ENCODE assay signal across 23 cellular contexts in the genomic region with DNA sequence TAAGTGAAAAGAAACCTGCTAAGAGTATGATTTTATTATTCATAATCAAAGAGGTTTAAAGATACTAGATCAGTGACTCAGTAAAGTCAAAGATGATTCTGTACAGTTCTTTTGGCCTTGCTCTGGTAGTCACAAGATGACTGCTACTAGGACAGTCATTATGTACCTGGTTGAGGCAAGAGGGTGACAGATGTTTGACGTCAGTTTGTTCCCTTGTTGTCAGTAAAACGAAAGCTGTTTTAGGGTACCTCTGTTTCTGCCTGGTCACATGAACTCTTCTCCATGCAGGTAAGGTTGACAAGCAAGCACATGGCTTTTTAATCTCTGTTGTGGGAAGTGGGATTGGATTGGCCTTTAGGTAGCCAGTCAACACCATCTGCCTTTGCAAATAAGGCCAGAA.
A peak's percentile ranks its signal among the peaks of the same experiment; 100 is the strongest.
DNase-seq lines count a peak whose midpoint lies in the region; ATAC-seq and TF ChIP-seq lines count a peak whose summit lies in the region.
"Had no signal": no experiment of that assay in that cellular context is flagged by ENCODE, and none has a peak within 500 bp of the region (broad histone marks: within the 10 kb centered on the region; RNA-seq: fewer than 3 reads in every experiment).

No MANE protein-coding gene starts in this region.

- H3K4me1 Mint-ChIP-seq in stimulated activated naive CD8-positive, alpha-beta T cell treated with anti-CD3 and anti-CD28 coated beads, Interleukin-15, amount 100 ng/mL, for 72 hours: no peaks in the 10 kb centered on the region
- H3K4me1 Mint-ChIP-seq in stimulated activated effector memory CD8-positive, alpha-beta T cell treated with anti-CD3 and anti-CD28 coated beads, Interleukin-12 subunit alpha, Interleukin-12 subunit beta, amount 100 ng/mL, for 72 hours: peaks cover 8% of the 10 kb centered on the region
- H3K4me1 Mint-ChIP-seq: IgD-negative memory B cell had no signal

- H3K9me3 ChIP-seq in SK-N-MC (ENCODE audit: low read depth, low read length) (no peaks in the 10 kb centered on the region), gastroesophageal sphincter (no peaks in the 10 kb centered on the region)
- H3K9me3 ChIP-seq: BE2C, SJCRH30 had no signal

- no peaks in the 10 kb centered on the region for H3K27me3 ChIP-seq in gastroesophageal sphincter
- H3K27me3 ChIP-seq: BE2C, SJCRH30 had no signal

- no peaks in the 10 kb centered on the region for H3K4me1 ChIP-seq in gastroesophageal sphincter
- H3K4me1 ChIP-seq: SJCRH30 had no signal

- 86 to 94% methylated on average over 2 of the region's 2 CpGs for WGBS in gastroesophageal sphincter (ENCODE audit: low coverage in 1 of 2), 2 donors

- H3K4me3 Mint-ChIP-seq in stimulated activated naive CD8-positive, alpha-beta T cell treated with anti-CD3 and anti-CD28 coated beads, Interleukin-15, amount 100 ng/mL, for 72 hours: no peak overlapping the region
- no peak overlapping the region for H3K4me3 Mint-ChIP-seq in stimulated activated effector memory CD8-positive, alpha-beta T cell treated with anti-CD3 and anti-CD28 coated beads, Interleukin-12 subunit alpha, Interleukin-12 subunit beta, amount 100 ng/mL, for 72 hours
- H3K4me3 Mint-ChIP-seq: CD4-positive, alpha-beta T cell; HFFc6; IgD-negative memory B cell had no signal

- H3K36me3 Mint-ChIP-seq in stimulated activated effector memory CD8-positive, alpha-beta T cell treated with anti-CD3 and anti-CD28 coated beads, Interleukin-12 subunit alpha, Interleukin-12 subunit beta, amount 100 ng/mL, for 72 hours: no peaks in the 10 kb centered on the region

- DNase-seq in NCI-H82 (lab: John Stamatoyannopoulos, UW) (peak; percentile 9), NCI-H82 treated with DMSO at 0.1 percent for 48 hours (lab: John Stamatoyannopoulos, UW; ENCODE audit: unreplicated experiment) (no peak), SK-N-MC (ENCODE audit: low read depth, low spot score) (no peak), midbrain (lab: John Stamatoyannopoulos, UW) (no peak)
- DNase-seq in stimulated activated naive CD8-positive, alpha-beta T cell treated with anti-CD3 and anti-CD28 coated beads, Interleukin-15, amount 100 ng/mL, for 72 hours: no peak
- no peak for DNase-seq in stimulated activated naive CD8-positive, alpha-beta T cell treated with anti-CD3 and anti-CD28 coated beads, Interleukin-15, Interleukin-2, amounts not matched to agents 100 U/mL and 50 U/mL, for 24 hours
- peak in 1 of 2 donors; percentile 51 for DNase-seq in stimulated activated effector memory CD8-positive, alpha-beta T cell treated with anti-CD3 and anti-CD28 coated beads, Interleukin-12 subunit alpha, Interleukin-12 subunit beta, amount 100 ng/mL, for 72 hours (ENCODE audit: low spot score in 2 of 2)
- DNase-seq: 8988T; BE2C; CD4-positive, alpha-beta T cell; DMS53; HFFc6; Kasumi-1; MM.1S; NCI-H1092 treated with DMSO at 0.1 percent for 48 hours; NCI-H1694; NCI-H446; NCI-H69; OCI-M1; SJCRH30 had no signal

- H3K27me3 Mint-ChIP-seq in stimulated activated naive CD8-positive, alpha-beta T cell treated with anti-CD3 and anti-CD28 coated beads, Interleukin-15, amount 100 ng/mL, for 72 hours: no peaks in the 10 kb centered on the region
- H3K27me3 Mint-ChIP-seq: CD4-positive, alpha-beta T cell; IgD-negative memory B cell had no signal

- TF ChIP-seq CTCF in gastroesophageal sphincter (IDR thresholded peaks at IDR 0.05): no peak

- peak overlapping the region; percentile 9 for H3K4me3 ChIP-seq in SK-N-MC
- no peak overlapping the region for H3K4me3 ChIP-seq in gastroesophageal sphincter
- H3K4me3 ChIP-seq: SJCRH30 had no signal

- TF ChIP-seq EP300 in gastroesophageal sphincter (IDR thresholded peaks at IDR 0.05): no peak

- H3K36me3 ChIP-seq in SK-N-MC (ENCODE audit: insufficient read depth, low read length) (no peaks in the 10 kb centered on the region), gastroesophageal sphincter (no peaks in the 10 kb centered on the region)
- H3K36me3 ChIP-seq: BE2C, SJCRH30 had no signal

- H3K9ac ChIP-seq in SK-N-MC (ENCODE audit: insufficient read length): no peak overlapping the region

- H3K9me3 Mint-ChIP-seq in stimulated activated naive CD8-positive, alpha-beta T cell treated with anti-CD3 and anti-CD28 coated beads, Interleukin-15, amount 100 ng/mL, for 72 hours: peaks cover 2 to 6% of the 10 kb centered on the region in 2 donors
- no peaks in the 10 kb centered on the region for H3K9me3 Mint-ChIP-seq in stimulated activated effector memory CD8-positive, alpha-beta T cell treated with anti-CD3 and anti-CD28 coated beads, Interleukin-12 subunit alpha, Interleukin-12 subunit beta, amount 100 ng/mL, for 72 hours
- H3K9me3 Mint-ChIP-seq: CD4-positive, alpha-beta T cell; HFFc6 had no signal

- ATAC-seq in stimulated activated naive CD8-positive, alpha-beta T cell treated with anti-CD3 and anti-CD28 coated beads, Interleukin-15, amount 100 ng/mL, for 72 hours: peak; percentile 43
- no peak for ATAC-seq in stimulated activated naive CD8-positive, alpha-beta T cell treated with anti-CD3 and anti-CD28 coated beads, Interleukin-15, Interleukin-2, amounts not matched to agents 100 U/mL and 50 U/mL, for 24 hours
- peak; percentile 100 for ATAC-seq in stimulated activated effector memory CD8-positive, alpha-beta T cell treated with anti-CD3 and anti-CD28 coated beads, Interleukin-12 subunit alpha, Interleukin-12 subunit beta, amount 100 ng/mL, for 72 hours
- ATAC-seq in gastroesophageal sphincter: no peak

- TF ChIP-seq POLR2A in gastroesophageal sphincter (IDR thresholded peaks at IDR 0.05): no peak

- peak overlapping the region; percentile 74; the same call in 1 of the 2 replicates for H3K27ac ChIP-seq in SK-N-MC
- H3K27ac ChIP-seq in gastroesophageal sphincter: no peak overlapping the region
- H3K27ac ChIP-seq: RWPE1, SJCRH30 had no signal

- no peak overlapping the region for H3K27ac Mint-ChIP-seq in stimulated activated naive CD8-positive, alpha-beta T cell treated with anti-CD3 and anti-CD28 coated beads, Interleukin-15, amount 100 ng/mL, for 72 hours
- no peak overlapping the region for H3K27ac Mint-ChIP-seq in stimulated activated effector memory CD8-positive, alpha-beta T cell treated with anti-CD3 and anti-CD28 coated beads, Interleukin-12 subunit alpha, Interleukin-12 subunit beta, amount 100 ng/mL, for 72 hours
- H3K27ac Mint-ChIP-seq: CD4-positive, alpha-beta T cell; HFFc6; IgD-negative memory B cell had no signal

Comparison
In these comparisons a context has a peak if more than half of its experiments do, and no peak if none do; other contexts are left out.
1. ATAC-seq: peak in stimulated activated naive CD8-positive, alpha-beta T cell treated with anti-CD3 and anti-CD28 coated beads, Interleukin-15, amount 100 ng/mL, for 72 hours (single experiment) and stimulated activated effector memory CD8-positive, alpha-beta T cell treated with anti-CD3 and anti-CD28 coated beads, Interleukin-12 subunit alpha, Interleukin-12 subunit beta, amount 100 ng/mL, for 72 hours (single experiment); none in stimulated activated naive CD8-positive, alpha-beta T cell treated with anti-CD3 and anti-CD28 coated beads, Interleukin-15, Interleukin-2, amounts not matched to agents 100 U/mL and 50 U/mL, for 24 hours (single experiment) and gastroesophageal sphincter (single experiment).